ENCODE assay signal across 14 cellular contexts in the genomic region with DNA sequence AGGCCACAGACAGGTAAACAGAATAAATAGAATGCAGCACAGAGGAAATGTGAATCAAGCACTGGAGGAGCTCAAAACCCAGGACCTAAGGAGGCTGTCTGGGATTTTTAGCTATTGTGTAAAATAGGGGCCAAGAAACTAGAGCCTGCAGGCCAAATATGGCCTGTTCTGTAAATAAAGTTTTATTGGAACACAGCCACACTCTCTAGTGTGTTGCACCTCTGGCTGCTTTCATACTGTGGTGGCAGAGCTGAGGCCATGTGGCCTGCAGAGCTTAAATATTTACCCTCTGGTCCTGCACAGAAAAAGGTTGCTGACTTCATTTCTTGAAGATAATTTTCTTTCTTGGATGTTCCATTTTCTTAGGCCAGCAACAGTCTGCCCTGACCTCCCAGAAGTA.
"Had no signal": no experiment of that assay in that cellular context is flagged by ENCODE, and none has a peak within 500 bp of the region (broad histone marks: within the 10 kb centered on the region; RNA-seq: fewer than 3 reads in every experiment).

No MANE protein-coding gene starts in this region.

- H3K9me3 ChIP-seq: colonic mucosa, tibial artery had no signal

- DNase-seq: activated CD4-positive, alpha-beta T cell treated with anti-CD3 and anti-CD28 coated beads, Interleukin-2, amount 10 ng/mL, durations not matched to agents 24 days and 14 days; activated CD4-positive, CD25-positive, alpha-beta regulatory T cell; activated CD8-positive, alpha-beta memory T cell treated with anti-CD3 and anti-CD28 coated beads, Interleukin-2, amount 50 U/mL, for 4 hours; activated naive CD4-positive, alpha-beta T cell treated with anti-CD3 and anti-CD28 coated beads, Interleukin-2, amount 10 ng/mL, durations not matched to agents 7 days and 5 days; activated naive CD8-positive, alpha-beta T cell treated with anti-CD3 and anti-CD28 coated beads, Interleukin-2, amount 50 U/mL, for 24 hours; activated T-cell treated with anti-CD3 and anti-CD28 coated beads, Interleukin-2, amount 50 U/mL, for 4 hours; aorta; colonic mucosa; foreskin keratinocyte; hippocampal formation; nucleus accumbens; stimulated activated CD8-positive, alpha-beta memory T cell treated with anti-CD3 and anti-CD28 coated beads, Interleukin-4, amount 100 ng/mL, for 48 hours; stimulated activated naive CD4-positive, alpha-beta T cell; tibial artery had no signal

- H3K4me3 ChIP-seq: colonic mucosa, tibial artery had no signal

- H3K27ac ChIP-seq: colonic mucosa, foreskin keratinocyte had no signal

- H3K4me1 ChIP-seq: colonic mucosa, foreskin keratinocyte had no signal

- H3K27me3 ChIP-seq: colonic mucosa, tibial artery had no signal

- H3K36me3 ChIP-seq: colonic mucosa, tibial artery had no signal
